8 cellular contexts compared by ENCODE assay signal in genomic region chr11:59207988-59208432, GRCh38. TPM values are rescaled to one million over a fixed set of nuclear protein-coding genes. Genes with fewer than 3 reads are reported as not detected.
DNase-seq lines count a peak whose midpoint lies in the region; ATAC-seq and TF ChIP-seq lines count a peak whose summit lies in the region.

No MANE protein-coding gene starts in this region.

- no peak for TF ChIP-seq EP300 in gastroesophageal sphincter (IDR thresholded peaks at IDR 0.05)

- H3K27me3 ChIP-seq in gastroesophageal sphincter = peaks cover 10% of the 10 kb centered on the region
- no peaks in the 10 kb centered on the region for H3K27me3 ChIP-seq in prostate gland (replicated peaks; ENCODE audit: insufficient read depth)

- H3K27me3 Mint-ChIP-seq in activated T-cell treated with anti-CD3 and anti-CD28 coated beads, Interleukin-2, amount 50 U/mL, for 24 hours = peaks cover 58% of the 10 kb centered on the region

- no peaks in the 10 kb centered on the region for H3K36me3 Mint-ChIP-seq in activated T-cell treated with anti-CD3 and anti-CD28 coated beads, Interleukin-2, amount 50 U/mL, for 24 hours (ENCODE audit: low read depth)

- peak; percentile 78 for DNase-seq in CD1c-positive myeloid dendritic cell (ENCODE audit: extremely low spot score)
- DNase-seq in NCI-H446 treated with DMSO at 0.1 percent for 48 hours (lab: John Stamatoyannopoulos, UW) = peak; percentile 25
- peak; percentile 57 for DNase-seq in activated T-cell treated with anti-CD3 and anti-CD28 coated beads, Interleukin-2, amount 50 U/mL, for 24 hours
- peak; percentile 52 for DNase-seq in prostate gland (ENCODE audit: low spot score)
- no peak for DNase-seq in NCI-H128 (lab: John Stamatoyannopoulos, UW; ENCODE audit: unreplicated experiment)

- H3K4me3 ChIP-seq in gastroesophageal sphincter (peak overlapping the region in 1 of 2 donors; percentile 16), prostate gland (no peak overlapping the region)

- peak; percentile 53 to 83 (median 72) for TF ChIP-seq CTCF in gastroesophageal sphincter (IDR thresholded peaks at IDR 0.05)
- peak; percentile 31 to 86 (median 76) for TF ChIP-seq CTCF in prostate gland (IDR thresholded peaks at IDR 0.05)

- peak; percentile 72 for ATAC-seq in GM18873 (IDR thresholded peaks at IDR 0.05; ENCODE audit: low FRiP score, unreplicated experiment)
- ATAC-seq in HG03064 (IDR thresholded peaks at IDR 0.05; ENCODE audit: low read depth, unreplicated experiment) = peak; percentile 50
- ATAC-seq in gastroesophageal sphincter = peak; percentile 50

- peak overlapping the region; percentile 29 for H3K27ac Mint-ChIP-seq in activated T-cell treated with anti-CD3 and anti-CD28 coated beads, Interleukin-2, amount 50 U/mL, for 24 hours

- WGBS in gastroesophageal sphincter (ENCODE audit: low coverage in 1 of 2), 2 donors = 0% methylated on average over 1 to 3 of the region's 4 CpGs
- 10% methylated on average over 4 of the region's 4 CpGs for WGBS in prostate gland

- TF ChIP-seq POLR2A in gastroesophageal sphincter (IDR thresholded peaks at IDR 0.05) = no peak
- no peak for TF ChIP-seq POLR2A in prostate gland (IDR thresholded peaks at IDR 0.05)

- no peaks in the 10 kb centered on the region for H3K9me3 Mint-ChIP-seq in activated T-cell treated with anti-CD3 and anti-CD28 coated beads, Interleukin-2, amount 50 U/mL, for 24 hours

- intact Hi-C loops in prostate gland (cut with DNase I) = loop anchor here (2.0 kb wide), 1 partner anchor 77 kb away; no protein-coding TSS in a partner anchor

- H3K4me3 Mint-ChIP-seq in activated T-cell treated with anti-CD3 and anti-CD28 coated beads, Interleukin-2, amount 50 U/mL, for 24 hours = peak overlapping the region; percentile 49

- H3K27ac ChIP-seq in gastroesophageal sphincter = peak overlapping the region in 1 of 4 donors; percentile 13
- no peak overlapping the region for H3K27ac ChIP-seq in prostate gland

- H3K36me3 ChIP-seq in gastroesophageal sphincter = peaks cover 0 to 14% of the 10 kb centered on the region in 2 donors
- no peaks in the 10 kb centered on the region for H3K36me3 ChIP-seq in prostate gland

- H3K9me3 ChIP-seq in gastroesophageal sphincter (no peaks in the 10 kb centered on the region), prostate gland (no peaks in the 10 kb centered on the region)

- peaks cover 36% of the 10 kb centered on the region for H3K4me1 Mint-ChIP-seq in activated T-cell treated with anti-CD3 and anti-CD28 coated beads, Interleukin-2, amount 50 U/mL, for 24 hours (ENCODE audit: low read depth)

- H3K4me1 ChIP-seq in gastroesophageal sphincter (peaks cover 0 to 18% (median 0%) of the 10 kb centered on the region in 3 donors), prostate gland (replicated peaks) (no peaks in the 10 kb centered on the region)

RNA-seq across cellular contexts. Expression of gene MPEG1, which starts 4.7 kb away (rescaled TPM):
- total RNA-seq in gastroesophageal sphincter = 10 to 100 TPM in 2 of 4 donors, 1 to 10 TPM in 2; 3.6 to 35.5 (median 11.4) TPM
- 1 to 10 TPM; 3.2 to 8.2 TPM for total RNA-seq in prostate gland

RNA-seq across cellular contexts. Expression of gene DTX4, which starts 36.1 kb away (rescaled TPM):
- total RNA-seq in gastroesophageal sphincter (1 to 10 TPM; 2.0 to 6.8 (median 6.2) TPM), prostate gland (10 to 100 TPM in 1 of 2 donors, 1 to 10 TPM in 1; 6.9 to 10.7 TPM)
